8 cellular contexts compared by ENCODE assay signal in the genomic region with DNA sequence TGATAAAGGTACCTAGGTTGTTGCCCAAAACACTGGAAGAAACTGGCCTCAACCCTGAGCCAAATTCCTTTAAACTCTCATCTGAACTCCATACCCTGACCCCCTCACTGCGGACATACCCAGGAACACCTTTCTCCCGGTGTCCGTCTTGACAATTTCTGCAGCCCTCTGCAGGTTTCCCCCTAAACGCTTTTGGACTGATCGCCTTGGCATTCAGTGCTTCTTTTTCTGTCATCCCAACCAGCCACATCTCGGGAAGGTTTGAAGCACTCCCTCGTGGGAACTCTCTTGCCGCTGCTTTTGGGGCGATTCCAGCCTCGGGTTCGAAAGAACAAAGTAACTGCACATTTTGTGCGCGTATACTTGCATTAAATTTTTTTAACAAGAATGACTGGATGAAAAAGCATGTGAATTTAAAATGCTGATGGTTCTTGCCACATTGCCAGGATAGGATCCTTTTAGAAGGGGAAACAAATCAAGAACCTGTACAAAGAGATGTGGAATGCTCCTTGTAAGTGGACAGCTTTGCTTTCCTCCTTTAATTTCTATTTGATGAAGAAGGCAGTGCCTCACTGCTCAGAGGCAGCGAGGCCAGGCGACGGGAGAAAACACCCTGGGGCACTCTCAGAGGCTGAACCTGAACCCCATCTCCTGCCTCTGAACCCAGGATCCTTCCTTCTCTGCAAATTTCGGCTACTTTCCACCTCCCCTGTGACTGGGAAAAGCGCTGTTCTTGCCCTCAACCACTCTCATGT. TPM values are rescaled to one million over a fixed set of nuclear protein-coding genes. Genes with fewer than 3 reads are reported as not detected.
DNase-seq lines count a peak whose midpoint lies in the region; ATAC-seq, FAIRE-seq and TF ChIP-seq lines count a peak whose summit lies in the region.

No MANE protein-coding gene starts in this region.

- H3K27me3 Mint-ChIP-seq in activated T-cell treated with anti-CD3 and anti-CD28 coated beads, Interleukin-2, amount 50 U/mL, for 24 hours, result no peaks in the 10 kb centered on the region

- no peaks in the 10 kb centered on the region for H3K9me3 Mint-ChIP-seq in activated T-cell treated with anti-CD3 and anti-CD28 coated beads, Interleukin-2, amount 50 U/mL, for 24 hours

- H3K9ac ChIP-seq in GM12878 (ENCODE audit: control insufficient read depth, insufficient read depth, low read length) (peak overlapping the region; percentile 98), kidney (ENCODE audit: low read length in 2 of 2) (peak overlapping the region; percentile 95 to 98)

- H3K36me3 Mint-ChIP-seq in activated T-cell treated with anti-CD3 and anti-CD28 coated beads, Interleukin-2, amount 50 U/mL, for 24 hours (ENCODE audit: low read depth), result peaks cover 87% of the 10 kb centered on the region

- SMC1A ChIA-PET in GM12878 (lab: Charles Lee; ENCODE audit: uncharacterized antibody, unreplicated experiment), result no interaction called here

- CTCF ChIA-PET in GM12878 (lab: Yijun Ruan, JAX), result no interaction called here

- no peaks in the 10 kb centered on the region for H3K27me3 ChIP-seq in GM12878 (replicated peaks in 1 of 2; ENCODE audit: control insufficient read depth in 2 of 2, insufficient read depth in 2 of 2, low read length in 1 of 2)

- peaks cover 6% of the 10 kb centered on the region; the same call in 1 of the 2 replicates for H3K4me1 ChIP-seq in GM12878 (ENCODE audit: control insufficient read depth, insufficient read depth, low read length)
- H3K4me1 ChIP-seq in kidney (ENCODE audit: control insufficient read depth in 1 of 2, insufficient read depth in 1 of 2, low read depth in 1 of 2, low read length in 2 of 2), result peaks cover 14 to 20% of the 10 kb centered on the region in 2 donors

- H2AFZ ChIP-seq in GM12878 (ENCODE audit: control insufficient read depth, low read depth, low read length), result peak overlapping the region; percentile 91

- FAIRE-seq in HTR-8/SVneo (lab: Jason Lieb, UNC), result no peak
- FAIRE-seq in GM12878 (lab: Jason Lieb, UNC), result peak; percentile 56
- no peak for FAIRE-seq in kidney (lab: Jason Lieb, UNC)

- no peak for DNase-seq in activated T-cell treated with anti-CD3 and anti-CD28 coated beads, Interleukin-2, amount 50 U/mL, for 24 hours
- no peak for DNase-seq in activated T-cell treated with anti-CD3 and anti-CD28 coated beads, Interleukin-2, amount 50 U/mL, for 48 hours
- DNase-seq in HTR-8/SVneo (ENCODE audit: insufficient read length, low spot score) (peak; percentile 7), GM12878 (ENCODE audit: low read depth, low spot score) (no peak), kidney (no peak), substantia nigra (lab: John Stamatoyannopoulos, UW) (peak in 6 of 49 donors; percentile 21 to 57 (median 39)), SIG-M5 treated with dmso at 0.1 percent for 504 hours (lab: John Stamatoyannopoulos, UW; ENCODE audit: unreplicated experiment) (no peak)
- no peak for DNase-seq in activated CD4-positive, alpha-beta T cell treated with anti-CD3 and anti-CD28 coated beads, Interleukin-2, amount 50 U/mL, for 4 hours

- peaks cover 48% of the 10 kb centered on the region for H3K79me2 ChIP-seq in GM12878 (ENCODE audit: control insufficient read depth, insufficient read depth, low read length)

- H3K36me3 ChIP-seq in GM12878 (ENCODE audit: control insufficient read depth in 2 of 2, insufficient read depth in 2 of 2, low read length in 1 of 2) (peaks cover 0 to 4% of the 10 kb centered on the region in 2 experiments; a peak in 1 of 4 replicates), kidney (ENCODE audit: control insufficient read depth in 1 of 2, insufficient read depth in 2 of 2, low read length in 2 of 2) (peaks cover 0 to 9% of the 10 kb centered on the region in 2 donors)

- no peak for TF ChIP-seq EP300 in GM12878 (IDR thresholded peaks at IDR 0.05; ENCODE audit: borderline replicate concordance in 1 of 2, control insufficient read depth in 1 of 2, low read depth in 2 of 2, low read length in 2 of 2)

- H3K9me3 ChIP-seq in GM12878 (replicated peaks; ENCODE audit: control insufficient read depth, insufficient read depth, low read length), result no peaks in the 10 kb centered on the region
- no peaks in the 10 kb centered on the region for H3K9me3 ChIP-seq in kidney (ENCODE audit: control insufficient read depth in 1 of 2, low read length in 2 of 2)

- TF ChIP-seq RAD21 in GM12878 (IDR thresholded peaks at IDR 0.05; ENCODE audit: insufficient read depth, low read depth, low read length), result no peak

- no peaks in the 10 kb centered on the region for H4K20me1 ChIP-seq in GM12878 (ENCODE audit: control insufficient read depth, insufficient read depth)

- 52% methylated on average over 18 of the region's 18 CpGs for WGBS in GM12878 (ENCODE audit: insufficient coverage, insufficient replicate concordance, low lambda C conversion rate, missing lambda C conversion rate)

- TF ChIP-seq POLR2A in GM12878 (IDR thresholded peaks at IDR 0.05; ENCODE audit: low read depth, low read length), result no peak

- ATAC-seq in GM12878, result peak; percentile 22

- TF ChIP-seq CTCF in GM12878 (IDR thresholded peaks at IDR 0.05 in 2 of 3, conservative IDR thresholded peaks at IDR 0.05 in 1 of 3; ENCODE audit: control insufficient read depth in 2 of 3, extremely low read depth in 1 of 3, insufficient read depth in 1 of 3, low read depth in 3 of 3, low read length in 3 of 3), result no peak
- TF ChIP-seq CTCF in kidney (IDR thresholded peaks at IDR 0.05; ENCODE audit: borderline replicate concordance, extremely low read depth, insufficient read depth), result no peak

- POLR2A ChIA-PET in GM12878 (lab: Charles Lee), result interaction anchor here (0.9 kb wide), 1 partner anchor 48 kb away, joined by 3 read pairs; no protein-coding TSS in a partner anchor

- peak overlapping the region; percentile 97 for H3K27ac Mint-ChIP-seq in activated T-cell treated with anti-CD3 and anti-CD28 coated beads, Interleukin-2, amount 50 U/mL, for 24 hours

- TSS peak; percentile 75 for BruUV-seq in GM12878 (replicated peaks; lab: Mats Ljungman, UMichigan)

- peaks cover 78% of the 10 kb centered on the region for H3K4me1 Mint-ChIP-seq in activated T-cell treated with anti-CD3 and anti-CD28 coated beads, Interleukin-2, amount 50 U/mL, for 24 hours (ENCODE audit: low read depth)

- H3K4me3 Mint-ChIP-seq in activated T-cell treated with anti-CD3 and anti-CD28 coated beads, Interleukin-2, amount 50 U/mL, for 24 hours, result peak overlapping the region; percentile 98

- peak overlapping the region; percentile 80 for H3K4me2 ChIP-seq in GM12878 (ENCODE audit: control insufficient read depth, insufficient read depth)

- in situ Hi-C loops in GM12878 (cut with MboI), result no loop called here

- intact Hi-C loops in GM12878 (cut with micrococcal nuclease; ENCODE audit: unreplicated experiment) (loop anchor here (2.0 kb wide), 1 partner anchor 27 kb away; no protein-coding TSS in a partner anchor), kidney (cut with DNase I) (no loop called here)

- RAD21 ChIA-PET in GM12878 (lab: Charles Lee; ENCODE audit: unreplicated experiment), result interaction anchor here (1.1 kb wide), 1 partner anchor 11 kb away, joined by 3 read pairs; no protein-coding TSS in a partner anchor

- H3K27ac ChIP-seq in GM12878 (ENCODE audit: control insufficient read depth, insufficient read depth) (peak overlapping the region; percentile 94), kidney (ENCODE audit: low read depth in 2 of 2, low read length in 2 of 2) (peak overlapping the region; percentile 88 to 97), substantia nigra (ENCODE audit: low read depth, low read length, poor library complexity, severe bottlenecking) (peak overlapping the region; percentile 92)

- H3K4me3 ChIP-seq in GM12878 (peak overlapping the region; percentile 89), kidney (ENCODE audit: low read length in 2 of 2) (peak overlapping the region; percentile 93 to 95)

RNA-seq across cellular contexts. Expression of a gene that starts 0.6 kb away (rescaled TPM):
- 17.9 and 18.6 TPM in 2 replicates for total RNA-seq in GM12878 (2013; cell fraction: nucleolus; rRNA removed)
- 19.9 and 20.8 TPM in 2 replicates for total RNA-seq in GM12878 (2014; rRNA removed)
- 20.9 and 23.1 TPM in 2 replicates for total RNA-seq in GM12878 (2014; rRNA removed; fragmentation: Illumina TruSeq; extraction: Trizol)
- total RNA-seq in GM12878 (2021), result 34.4 and 47.7 TPM in 2 replicates
- 7.3 TPM for polyA plus RNA-seq in GM12878 (2011; ENCODE audit: low read depth)
- polyA plus RNA-seq in GM12878 (2011; rRNA removed), result 19.0 and 26.6 TPM in 2 replicates
- 9.0 and 9.6 TPM in 2 replicates for polyA plus RNA-seq in GM12878 (2011; cell fraction: cytosol; rRNA removed)
- 4.9 and 7.6 TPM in 2 replicates for polyA plus RNA-seq in GM12878 (2011; cell fraction: nucleus; rRNA removed)
- polyA plus RNA-seq in GM12878 (2012), result 11.2 and 13.3 TPM in 2 replicates
- polyA plus RNA-seq in GM12878 (2014; fragmentation: Illumina TruSeq; extraction: Trizol), result 31.8 and 41.4 TPM in 2 replicates
- polyA plus RNA-seq in GM12878 (2014; fragmentation: Nextera tagmentation; extraction: Ambion mirVana), result 10 to 100 TPM in 1 of 2 experiments, 1 to 10 TPM in 1; 8.8 to 11.4 TPM
- 21.6 and 27.1 TPM in 2 replicates for polyA plus RNA-seq in GM12878 (2014; rRNA removed)
- 10 to 100 TPM; 35.9 to 40.4 TPM for polyA plus RNA-seq in GM12878 (2016; fragmentation: Nextera tagmentation; extraction: Ambion mirVana)
- 9.0 and 10.4 TPM in 2 replicates for polyA minus RNA-seq in GM12878 (2011; rRNA and poly(A)+ RNA removed)
- 10.7 and 19.0 TPM in 2 replicates for polyA minus RNA-seq in GM12878 (2011; cell fraction: cytosol; rRNA and poly(A)+ RNA removed)
- 5.8 and 6.3 TPM in 2 replicates for polyA minus RNA-seq in GM12878 (2011; cell fraction: nucleus; rRNA and poly(A)+ RNA removed)
- total RNA-seq in kidney, result 38.3 TPM
- 17.1 TPM for polyA plus RNA-seq in kidney (ENCODE audit: insufficient read depth, low read depth, low replicate concordance)

RNA-seq across cellular contexts. Expression of a gene that starts 34.9 kb away (rescaled TPM):
- 127 and 130 TPM in 2 replicates for total RNA-seq in GM12878 (2013; cell fraction: nucleolus; rRNA removed)
- 74.9 and 81.1 TPM in 2 replicates for total RNA-seq in GM12878 (2014; rRNA removed)
- 63.1 and 74.8 TPM in 2 replicates for total RNA-seq in GM12878 (2014; rRNA removed; fragmentation: Illumina TruSeq; extraction: Trizol)
- total RNA-seq in GM12878 (2021), result 116 and 133 TPM in 2 replicates
- polyA plus RNA-seq in GM12878 (2011; ENCODE audit: low read depth), result 38.7 TPM
- polyA plus RNA-seq in GM12878 (2011; rRNA removed), result 45.5 and 71.1 TPM in 2 replicates
- polyA plus RNA-seq in GM12878 (2011; cell fraction: cytosol; rRNA removed), result 118 and 119 TPM in 2 replicates
- polyA plus RNA-seq in GM12878 (2011; cell fraction: nucleus; rRNA removed), result 334 and 350 TPM in 2 replicates
- 63.6 and 78.6 TPM in 2 replicates for polyA plus RNA-seq in GM12878 (2012)
- 64.7 and 94.2 TPM in 2 replicates for polyA plus RNA-seq in GM12878 (2014; fragmentation: Illumina TruSeq; extraction: Trizol)
- polyA plus RNA-seq in GM12878 (2014; fragmentation: Nextera tagmentation; extraction: Ambion mirVana), result 10 to 100 TPM; 26.0 to 50.2 TPM
- polyA plus RNA-seq in GM12878 (2014; rRNA removed), result 98.6 and 106 TPM in 2 replicates
- polyA plus RNA-seq in GM12878 (2016; fragmentation: Nextera tagmentation; extraction: Ambion mirVana), result 100 to 1,000 TPM in 1 of 2 experiments, 10 to 100 TPM in 1; 97.9 to 113 TPM
- 85.9 and 103 TPM in 2 replicates for polyA minus RNA-seq in GM12878 (2011; rRNA and poly(A)+ RNA removed)
- polyA minus RNA-seq in GM12878 (2011; cell fraction: cytosol; rRNA and poly(A)+ RNA removed), result 31.7 and 47.3 TPM in 2 replicates
- 69.5 and 128 TPM in 2 replicates for polyA minus RNA-seq in GM12878 (2011; cell fraction: nucleus; rRNA and poly(A)+ RNA removed)
- total RNA-seq in kidney, result 17.4 TPM
- polyA plus RNA-seq in kidney (ENCODE audit: insufficient read depth, low read depth, low replicate concordance), result 6.9 TPM

RNA-seq across cellular contexts. Expression of a gene that starts 48.9 kb away (rescaled TPM):
- total RNA-seq in GM12878 (2013; cell fraction: nucleolus; rRNA removed), result 49.0 and 55.4 TPM in 2 replicates
- total RNA-seq in GM12878 (2014; rRNA removed) (20.8 and 24.0 TPM in 2 replicates), GM12878 (2014; rRNA removed; fragmentation: Illumina TruSeq; extraction: Trizol) (23.8 and 28.0 TPM in 2 replicates), GM12878 (2021) (55.0 and 56.9 TPM in 2 replicates), kidney (67.8 TPM)
- polyA plus RNA-seq in GM12878 (2011; ENCODE audit: low read depth), result 8.7 TPM
- polyA plus RNA-seq in GM12878 (2011; rRNA removed) (52.4 and 62.0 TPM in 2 replicates), GM12878 (2014; fragmentation: Illumina TruSeq; extraction: Trizol) (38.7 and 45.2 TPM in 2 replicates), GM12878 (2014; fragmentation: Nextera tagmentation; extraction: Ambion mirVana) (1 to 10 TPM; 2.9 to 3.0 TPM), GM12878 (2014; rRNA removed) (41.4 and 43.7 TPM in 2 replicates), GM12878 (2016; fragmentation: Nextera tagmentation; extraction: Ambion mirVana) (10 to 100 TPM; 39.4 to 42.1 TPM), kidney (ENCODE audit: insufficient read depth, low read depth, low replicate concordance) (13.8 TPM)
- polyA plus RNA-seq in GM12878 (2011; cell fraction: cytosol; rRNA removed), result 34.4 and 35.7 TPM in 2 replicates
- 22.6 and 28.6 TPM in 2 replicates for polyA plus RNA-seq in GM12878 (2011; cell fraction: nucleus; rRNA removed)
- polyA plus RNA-seq in GM12878 (2012), result 17.5 and 17.6 TPM in 2 replicates
- 43.9 and 62.9 TPM in 2 replicates for polyA minus RNA-seq in GM12878 (2011; rRNA and poly(A)+ RNA removed)
- polyA minus RNA-seq in GM12878 (2011; cell fraction: cytosol; rRNA and poly(A)+ RNA removed), result 13.4 and 18.0 TPM in 2 replicates
- polyA minus RNA-seq in GM12878 (2011; cell fraction: nucleus; rRNA and poly(A)+ RNA removed), result 18.5 and 34.7 TPM in 2 replicates
